In the genomic region with DNA sequence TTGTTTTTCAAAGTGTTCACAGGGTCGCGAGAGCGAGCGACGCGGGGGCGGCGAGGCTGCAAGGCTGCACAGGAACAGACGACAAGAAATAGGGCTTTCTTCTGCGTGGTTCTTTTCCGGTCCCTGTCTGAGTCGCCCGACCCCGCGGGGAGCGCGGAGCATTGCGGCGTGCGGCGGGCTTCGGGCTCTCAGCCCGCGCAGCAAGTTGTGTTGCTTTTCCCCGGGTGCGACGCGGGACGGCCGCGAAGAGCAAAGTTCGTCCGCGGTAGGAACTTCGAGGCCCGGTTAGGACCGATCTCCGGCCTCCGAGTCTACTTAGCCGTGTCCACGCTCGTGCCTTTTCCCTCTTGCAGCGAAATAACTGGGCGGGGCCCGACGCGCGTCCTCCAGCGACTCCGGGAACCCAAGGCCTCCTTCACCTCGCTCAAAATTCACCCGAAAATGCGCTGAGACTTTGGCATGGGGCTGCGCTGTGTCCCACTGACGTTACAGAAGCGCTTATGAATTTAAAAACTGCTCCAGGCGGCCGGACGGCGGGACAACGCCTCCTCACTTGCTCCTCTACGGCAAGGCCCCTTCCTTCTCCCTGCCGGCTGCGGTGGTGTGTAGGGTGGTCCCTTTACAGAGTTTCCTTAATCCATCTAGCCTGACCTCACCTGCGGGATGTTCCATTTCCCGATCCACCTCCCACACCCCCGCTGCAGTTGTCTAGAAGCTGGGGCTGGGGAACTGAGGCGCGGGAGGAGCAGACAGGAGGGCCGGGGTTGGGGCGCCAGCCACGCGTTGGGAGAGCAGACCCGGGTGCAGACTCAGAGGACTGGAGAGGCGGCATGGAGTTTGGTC, we compare ENCODE assay signal across 2 cellular contexts.
TF ChIP-seq lines count a peak whose summit lies in the region.

No MANE protein-coding gene starts in this region.

TF ChIP-seq in IMR-90, 13 proteins besides CTCF, POLR2A, EP300 and RAD21:
- TF ChIP-seq SMC3 (IDR thresholded peaks at IDR 0.05; ENCODE audit: low read depth, low read length) (no peak), MXI1 (IDR thresholded peaks at IDR 0.05; ENCODE audit: borderline replicate concordance, low read depth, low read length) (no peak), BHLHE40 (IDR thresholded peaks at IDR 0.05; ENCODE audit: low read depth, low read length) (no peak), RCOR1 (IDR thresholded peaks at IDR 0.05; ENCODE audit: insufficient replicate concordance, low read length) (no peak), NFE2L2 (IDR thresholded peaks at IDR 0.05; ENCODE audit: low read depth, low read length) (no peak), CEBPB (IDR thresholded peaks at IDR 0.05; ENCODE audit: low read depth, low read length) (no peak), CHD1 (IDR thresholded peaks at IDR 0.05; ENCODE audit: low read depth, low read length) (no peak), MAFK (IDR thresholded peaks at IDR 0.05; ENCODE audit: low read depth, low read length) (no peak), RFX5 (IDR thresholded peaks at IDR 0.05; ENCODE audit: low read depth, low read length) (no peak), MAZ (IDR thresholded peaks at IDR 0.05; ENCODE audit: borderline replicate concordance, low read depth, low read length) (no peak)
- TF ChIP-seq, protein P1, sequence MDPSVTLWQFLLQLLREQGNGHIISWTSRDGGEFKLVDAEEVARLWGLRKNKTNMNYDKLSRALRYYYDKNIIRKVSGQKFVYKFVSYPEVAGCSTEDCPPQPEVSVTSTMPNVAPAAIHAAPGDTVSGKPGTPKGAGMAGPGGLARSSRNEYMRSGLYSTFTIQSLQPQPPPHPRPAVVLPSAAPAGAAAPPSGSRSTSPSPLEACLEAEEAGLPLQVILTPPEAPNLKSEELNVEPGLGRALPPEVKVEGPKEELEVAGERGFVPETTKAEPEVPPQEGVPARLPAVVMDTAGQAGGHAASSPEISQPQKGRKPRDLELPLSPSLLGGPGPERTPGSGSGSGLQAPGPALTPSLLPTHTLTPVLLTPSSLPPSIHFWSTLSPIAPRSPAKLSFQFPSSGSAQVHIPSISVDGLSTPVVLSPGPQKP (IDR thresholded peaks at IDR 0.05; ENCODE audit: borderline replicate concordance, low read depth, low read length), result no peak
- TF ChIP-seq, protein P2, sequence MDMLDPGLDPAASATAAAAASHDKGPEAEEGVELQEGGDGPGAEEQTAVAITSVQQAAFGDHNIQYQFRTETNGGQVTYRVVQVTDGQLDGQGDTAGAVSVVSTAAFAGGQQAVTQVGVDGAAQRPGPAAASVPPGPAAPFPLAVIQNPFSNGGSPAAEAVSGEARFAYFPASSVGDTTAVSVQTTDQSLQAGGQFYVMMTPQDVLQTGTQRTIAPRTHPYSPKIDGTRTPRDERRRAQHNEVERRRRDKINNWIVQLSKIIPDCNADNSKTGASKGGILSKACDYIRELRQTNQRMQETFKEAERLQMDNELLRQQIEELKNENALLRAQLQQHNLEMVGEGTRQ (IDR thresholded peaks at IDR 0.05; ENCODE audit: low read depth, low read length), result no peak

TF ChIP-seq in SK-N-SH, 30 proteins besides CTCF, POLR2A, EP300 and RAD21:
- no peak for TF ChIP-seq JUND (IDR thresholded peaks at IDR 0.05)
